ENCODE assay signal across 28 cellular contexts in the genomic region with DNA sequence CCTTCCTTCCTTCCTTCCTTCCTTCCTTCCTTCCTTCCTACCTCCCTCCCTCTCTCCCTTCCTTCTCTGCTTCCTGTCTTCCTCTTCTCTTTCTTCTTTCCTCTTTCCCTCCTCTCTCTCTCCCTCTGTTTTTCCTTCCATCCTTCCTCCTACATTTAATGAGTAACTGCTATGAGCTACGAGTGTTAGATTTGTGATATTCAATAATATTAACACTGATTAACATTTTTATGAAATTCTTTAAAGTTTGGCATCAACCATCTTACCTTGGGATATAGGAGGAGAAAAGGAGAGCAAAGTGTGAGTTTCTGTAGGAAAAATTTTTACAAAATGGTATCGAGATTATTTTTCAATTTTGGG.
"Had no signal": no experiment of that assay in that cellular context is flagged by ENCODE, and none has a peak within 500 bp of the region (broad histone marks: within the 10 kb centered on the region; RNA-seq: fewer than 3 reads in every experiment).

No MANE protein-coding gene starts in this region.

- H3K27ac Mint-ChIP-seq: endodermal cell; natural killer cell treated with Interleukin-12 subunit alpha and Interleukin-12 subunit beta and Interleukin-15 and Interleukin-18, amount 100 ng/mL, for 72 hours; stimulated activated memory B cell treated with anti-CD40 and anti-IgM and Interleukin-4, amounts not matched to agents 10 μg/mL and 1 μg/mL and 100 μg/mL, for 72 hours had no signal

- H3K27ac ChIP-seq: epithelial cell of prostate, lower lobe of right lung, ovary, psoas muscle, spleen, testis, tibial artery had no signal

- H3K27me3 ChIP-seq: gastroesophageal sphincter, heart right ventricle, ovary, sigmoid colon, spleen, testis, tibial artery had no signal

- H3K4me1 Mint-ChIP-seq: endodermal cell; stimulated activated memory B cell treated with anti-CD40 and anti-IgM and Interleukin-4, amounts not matched to agents 10 μg/mL and 1 μg/mL and 100 μg/mL, for 72 hours had no signal

- H3K36me3 ChIP-seq: gastroesophageal sphincter, heart right ventricle, lower lobe of right lung, ovary, sigmoid colon, spleen, tibial artery had no signal

- ATAC-seq: esophagus mucosa; lower lobe of right lung; mucosa of descending colon; natural killer cell treated with Interleukin-12 subunit alpha and Interleukin-12 subunit beta and Interleukin-15 and Interleukin-18, amount 100 ng/mL, for 72 hours; psoas muscle; right cardiac atrium; stimulated activated memory B cell treated with anti-CD40 and anti-IgM and Interleukin-4, amounts not matched to agents 10 μg/mL and 1 μg/mL and 100 μg/mL, for 72 hours; stimulated activated naive CD8-positive, alpha-beta T cell treated with anti-CD3 and anti-CD28 coated beads, Interleukin-15, Interleukin-2, amounts not matched to agents 100 U/mL and 50 U/mL, for 24 hours had no signal

- H3K36me3 Mint-ChIP-seq: naive B cell; natural killer cell treated with Interleukin-12 subunit alpha and Interleukin-12 subunit beta and Interleukin-15 and Interleukin-18, amount 100 ng/mL, for 72 hours; stimulated activated memory B cell treated with anti-CD40 and anti-IgM and Interleukin-4, amounts not matched to agents 10 μg/mL and 1 μg/mL and 100 μg/mL, for 72 hours; type B pancreatic cell had no signal

- DNase-seq: cerebellar nuclear complex; cortex of kidney; effector CD8-positive, alpha-beta T cell; endodermal cell; heart right ventricle; hypothalamus; left ventricle myocardium superior; lower lobe of right lung; mucosa of descending colon; naive B cell; occipital lobe; posterior cingulate gyrus; psoas muscle; right cardiac atrium; sigmoid colon; spleen; stimulated activated CD4-positive, alpha-beta T cell treated with anti-CD3 and anti-CD28 coated beads, Interleukin-4, amount 100 ng/mL, for 4 hours; stimulated activated naive CD8-positive, alpha-beta T cell treated with anti-CD3 and anti-CD28 coated beads, Interleukin-15, Interleukin-2, amounts not matched to agents 100 U/mL and 50 U/mL, for 24 hours; substantia nigra; testis had no signal

- H3K4me3 ChIP-seq: gastroesophageal sphincter, heart right ventricle, lower lobe of right lung, mucosa of descending colon, ovary, psoas muscle, sigmoid colon, spleen, testis, tibial artery had no signal

- H3K27me3 Mint-ChIP-seq: stimulated activated memory B cell treated with anti-CD40 and anti-IgM and Interleukin-4, amounts not matched to agents 10 μg/mL and 1 μg/mL and 100 μg/mL, for 72 hours; type B pancreatic cell had no signal

- H3K9me3 ChIP-seq: gastroesophageal sphincter, heart right ventricle, lower lobe of right lung, mucosa of descending colon, ovary, psoas muscle, sigmoid colon, spleen, testis, tibial artery had no signal

- H3K9me3 Mint-ChIP-seq: endodermal cell; naive B cell; natural killer cell treated with Interleukin-12 subunit alpha and Interleukin-12 subunit beta and Interleukin-15 and Interleukin-18, amount 100 ng/mL, for 72 hours; stimulated activated memory B cell treated with anti-CD40 and anti-IgM and Interleukin-4, amounts not matched to agents 10 μg/mL and 1 μg/mL and 100 μg/mL, for 72 hours; type B pancreatic cell had no signal

- H3K4me3 Mint-ChIP-seq: endodermal cell; natural killer cell treated with Interleukin-12 subunit alpha and Interleukin-12 subunit beta and Interleukin-15 and Interleukin-18, amount 100 ng/mL, for 72 hours; stimulated activated memory B cell treated with anti-CD40 and anti-IgM and Interleukin-4, amounts not matched to agents 10 μg/mL and 1 μg/mL and 100 μg/mL, for 72 hours had no signal
